ENCODE assay signal across 16 cellular contexts in genomic region chr18:37553633-37554398, GRCh38. TPM values are rescaled to one million over a fixed set of nuclear protein-coding genes. Genes with fewer than 3 reads are reported as not detected.
DNase-seq lines count a peak whose midpoint lies in the region; TF ChIP-seq lines count a peak whose summit lies in the region.
"Had no signal": no experiment of that assay in that cellular context is flagged by ENCODE, and none has a peak within 500 bp of the region (broad histone marks: within the 10 kb centered on the region; RNA-seq: fewer than 3 reads in every experiment).

No MANE protein-coding gene starts in this region.

- no peak for DNase-seq in GM10266 (ENCODE audit: extremely low spot score)
- DNase-seq in NB4 (ENCODE audit: low read depth) = no peak
- peak; percentile 55 for DNase-seq in cardiac septum (ENCODE audit: low spot score)
- DNase-seq in CD4-positive, alpha-beta memory T cell = no peak
- no peak for DNase-seq in stimulated activated naive CD4-positive, alpha-beta T cell (lab: John Stamatoyannopoulos, UW)
- DNase-seq in C1 segment of cervical spinal cord (lab: John Stamatoyannopoulos, UW) = no peak
- DNase-seq in NCI-H1105 treated with DMSO at 0.1 percent for 48 hours (lab: John Stamatoyannopoulos, UW) = no peak
- DNase-seq: activated CD4-positive, alpha-beta T cell treated with anti-CD3 and anti-CD28 coated beads, Interleukin-2, amount 50 U/mL, for 4 hours; activated naive CD4-positive, alpha-beta T cell treated with anti-CD3 and anti-CD28 coated beads for 36 hours; hippocampal formation; naive thymus-derived CD8-positive, alpha-beta T cell; NCI-H526 had no signal

- no peaks in the 10 kb centered on the region for H3K27me3 ChIP-seq in parathyroid adenoma (ENCODE audit: control insufficient read depth, insufficient read depth, low read length)
- no peaks in the 10 kb centered on the region for H3K27me3 ChIP-seq in CD4-positive, alpha-beta memory T cell (ENCODE audit: insufficient read depth, low read length)

- POLR2A ChIA-PET in CD4-positive, alpha-beta memory T cell (lab: Charles Lee; ENCODE audit: partially characterized antibody) = no interaction called here

- H3K36me3 Mint-ChIP-seq in CD4-positive, alpha-beta memory T cell = no peaks in the 10 kb centered on the region
- H3K36me3 Mint-ChIP-seq: naive thymus-derived CD8-positive, alpha-beta T cell; stimulated activated memory B cell treated with anti-CD40 and anti-IgM and Interleukin-4, amounts not matched to agents 10 μg/mL and 1 μg/mL and 100 μg/mL, for 72 hours had no signal

- H3K9me3 ChIP-seq in parathyroid adenoma (ENCODE audit: control insufficient read depth, low read length) = no peaks in the 10 kb centered on the region
- no peaks in the 10 kb centered on the region for H3K9me3 ChIP-seq in CD4-positive, alpha-beta memory T cell (ENCODE audit: control insufficient read depth in 1 of 2, low read length in 2 of 2)

- no peak for TF ChIP-seq POLR2A in NB4 (IDR thresholded peaks at IDR 0.05; ENCODE audit: extremely low read depth, insufficient read length)

- H2AFZ ChIP-seq in parathyroid adenoma = no peak overlapping the region

- H3K36me3 ChIP-seq in parathyroid adenoma (ENCODE audit: control insufficient read depth, insufficient read depth, low read length) = no peaks in the 10 kb centered on the region
- no peaks in the 10 kb centered on the region for H3K36me3 ChIP-seq in CD4-positive, alpha-beta memory T cell (ENCODE audit: insufficient read depth, low read length)

- H3K27ac Mint-ChIP-seq in CD4-positive, alpha-beta memory T cell = no peak overlapping the region
- H3K27ac Mint-ChIP-seq: activated naive CD4-positive, alpha-beta T cell treated with anti-CD3 and anti-CD28 coated beads for 36 hours; dendritic cell treated with granulocyte-macrophage colony-stimulating factor and Interleukin-4, amounts not matched to agents 40 ng/mL and 50 ng/mL, for 4 days; naive thymus-derived CD8-positive, alpha-beta T cell; stimulated activated memory B cell treated with anti-CD40 and anti-IgM and Interleukin-4, amounts not matched to agents 10 μg/mL and 1 μg/mL and 100 μg/mL, for 72 hours had no signal

- no peak overlapping the region for H3K4me3 Mint-ChIP-seq in CD4-positive, alpha-beta memory T cell
- H3K4me3 Mint-ChIP-seq: activated naive CD4-positive, alpha-beta T cell treated with anti-CD3 and anti-CD28 coated beads for 36 hours; dendritic cell treated with granulocyte-macrophage colony-stimulating factor and Interleukin-4, amounts not matched to agents 40 ng/mL and 50 ng/mL, for 4 days; naive thymus-derived CD8-positive, alpha-beta T cell; stimulated activated memory B cell treated with anti-CD40 and anti-IgM and Interleukin-4, amounts not matched to agents 10 μg/mL and 1 μg/mL and 100 μg/mL, for 72 hours had no signal

- H3K4me3 ChIP-seq in NB4 (ENCODE audit: low read depth, low read length) (no peak overlapping the region), parathyroid adenoma (ENCODE audit: low read depth, low read length) (no peak overlapping the region)
- H3K4me3 ChIP-seq in CD4-positive, alpha-beta memory T cell (ENCODE audit: low read length in 2 of 2) = no peak overlapping the region

- no peaks in the 10 kb centered on the region for H3K4me1 ChIP-seq in parathyroid adenoma
- H3K4me1 ChIP-seq in CD4-positive, alpha-beta memory T cell (ENCODE audit: insufficient read depth, low read length) = no peaks in the 10 kb centered on the region

- no peak overlapping the region for H3K9ac ChIP-seq in parathyroid adenoma

- H3K27me3 Mint-ChIP-seq in CD4-positive, alpha-beta memory T cell = peaks cover 0 to 1% of the 10 kb centered on the region in 2 donors

- peaks cover 0 to 4% (median 0%) of the 10 kb centered on the region in 8 donors for H3K9me3 Mint-ChIP-seq in CD4-positive, alpha-beta memory T cell
- H3K9me3 Mint-ChIP-seq: activated naive CD4-positive, alpha-beta T cell treated with anti-CD3 and anti-CD28 coated beads for 36 hours; dendritic cell treated with granulocyte-macrophage colony-stimulating factor and Interleukin-4, amounts not matched to agents 40 ng/mL and 50 ng/mL, for 4 days; stimulated activated memory B cell treated with anti-CD40 and anti-IgM and Interleukin-4, amounts not matched to agents 10 μg/mL and 1 μg/mL and 100 μg/mL, for 72 hours had no signal

- TF ChIP-seq CTCF in GM10266 (IDR thresholded peaks at IDR 0.05; ENCODE audit: control insufficient read depth, insufficient read depth, low read depth, missing control alignments) = peak; percentile 28
- TF ChIP-seq CTCF in NB4 (IDR thresholded peaks at IDR 0.05; ENCODE audit: low read depth, low read length) = peak; percentile 18
- peak; percentile 25 for TF ChIP-seq CTCF in parathyroid adenoma (IDR thresholded peaks at IDR 0.05)

- H3K4me2 ChIP-seq in parathyroid adenoma (ENCODE audit: low read length) = no peak overlapping the region

- CTCF ChIA-PET in CD4-positive, alpha-beta memory T cell (lab: Charles Lee; ENCODE audit: partially characterized antibody) = no interaction called here

- H3K4me1 Mint-ChIP-seq in CD4-positive, alpha-beta memory T cell = no peaks in the 10 kb centered on the region
- H3K4me1 Mint-ChIP-seq: stimulated activated memory B cell treated with anti-CD40 and anti-IgM and Interleukin-4, amounts not matched to agents 10 μg/mL and 1 μg/mL and 100 μg/mL, for 72 hours had no signal

- intact Hi-C loops in cardiac septum (cut with DNase I) = no loop called here
- intact Hi-C loops in CD4-positive, alpha-beta memory T cell (cut with micrococcal nuclease) = no loop called here

- no peaks in the 10 kb centered on the region for H3K79me2 ChIP-seq in parathyroid adenoma

- H3K27ac ChIP-seq in parathyroid adenoma = no peak overlapping the region
- no peak overlapping the region for H3K27ac ChIP-seq in CD4-positive, alpha-beta memory T cell (ENCODE audit: low read depth, low read length)

RNA-seq across cellular contexts. Expression of gene CELF4, which starts 11.8 kb away (rescaled TPM):
- total RNA-seq in cardiac septum = 0.24 TPM
- not detected for total RNA-seq in CD4-positive, alpha-beta memory T cell
- polyA plus RNA-seq in CD4-positive, alpha-beta memory T cell = under 1 TPM in 1 of 2 donors, not detected in 1; 0.23 TPM
- total RNA-seq: activated naive CD4-positive, alpha-beta T cell treated with anti-CD3 and anti-CD28 coated beads for 36 hours; H4; naive thymus-derived CD8-positive, alpha-beta T cell had no signal
